In genomic region chr7:139714163-139714901, GRCh38 we compare ENCODE assay signal across 1 cellular context.
TF ChIP-seq lines count a peak whose summit lies in the region.

No MANE protein-coding gene starts in this region.

TF ChIP-seq in GM23338, 12 proteins besides CTCF, POLR2A, EP300 and RAD21 (continued from another document):
- TF ChIP-seq REST (IDR thresholded peaks at IDR 0.05; ENCODE audit: unreplicated experiment): no peak
- TF ChIP-seq EZH2phosphoT487 (IDR thresholded peaks at IDR 0.05; ENCODE audit: unreplicated experiment): no peak
- TF ChIP-seq JUNB (IDR thresholded peaks at IDR 0.05; ENCODE audit: unreplicated experiment): no peak
- no peak for TF ChIP-seq STAT1 (IDR thresholded peaks at IDR 0.05; ENCODE audit: unreplicated experiment)
- no peak for TF ChIP-seq POLR2AphosphoS5 (IDR thresholded peaks at IDR 0.05; ENCODE audit: low read depth)
- TF ChIP-seq ZNF114 (CRISPR knock-in tag; IDR thresholded peaks at IDR 0.05): no peak
